Comparison of ENCODE assay signal across 31 cellular contexts in the genomic region with DNA sequence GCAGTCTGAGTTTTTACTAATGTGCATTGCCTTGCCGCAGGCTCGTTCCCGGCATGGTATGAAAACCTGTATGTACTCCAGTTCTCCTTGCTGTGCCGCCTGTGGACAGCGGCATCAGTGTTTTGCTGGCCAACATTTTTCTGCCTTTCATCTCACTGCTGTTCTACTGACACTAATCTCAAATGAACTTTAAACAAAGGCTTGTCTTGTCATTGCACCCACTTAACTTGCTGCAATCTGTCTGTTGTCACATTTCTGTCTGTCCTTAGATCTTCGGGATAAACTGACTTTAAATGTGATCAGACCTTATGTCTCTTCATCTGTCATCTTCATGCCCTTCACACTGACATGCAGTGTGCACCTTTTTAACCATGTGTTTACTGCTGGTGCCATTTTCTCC.
DNase-seq lines count a peak whose midpoint lies in the region; ATAC-seq, FAIRE-seq and TF ChIP-seq lines count a peak whose summit lies in the region.
"Had no signal": no experiment of that assay in that cellular context is flagged by ENCODE, and none has a peak within 500 bp of the region (broad histone marks: within the 10 kb centered on the region; RNA-seq: fewer than 3 reads in every experiment).

No MANE protein-coding gene starts in this region.

- DNase-seq in GM12891 (ENCODE audit: insufficient read length, low spot score): no peak
- DNase-seq in NCI-H526 (lab: John Stamatoyannopoulos, UW): peak; percentile 51 to 57
- peak; percentile 27 for DNase-seq in cerebellum (ENCODE audit: low spot score)
- peak; percentile 19 for DNase-seq in small intestine
- no peak for DNase-seq in mesenteric fat pad (ENCODE audit: low spot score)
- DNase-seq in WERI-Rb-1: no peak
- DNase-seq: activated CD4-positive, alpha-beta T cell treated with anti-CD3 and anti-CD28 coated beads for 48 hours; activated naive CD4-positive, alpha-beta T cell treated with Interleukin-2 at 50 U/mL for 16 hours; activated T-cell treated with anti-CD3 and anti-CD28 coated beads, Interleukin-2, amount 50 U/mL, for 72 hours; adrenal gland; CD8-positive, alpha-beta memory T cell; colonic mucosa; DMS53; effector memory CD4-positive, alpha-beta T cell; HCEC 1CT; left ventricle myocardium superior; mucosa of descending colon; NCI-H1105 treated with DMSO at 0.1 percent for 48 hours; NCI-H2107; ovary; right cardiac atrium; SJCRH30; stimulated activated CD4-positive, alpha-beta T cell treated with anti-CD3 and anti-CD28 coated beads, Interleukin-12 subunit alpha, Interleukin-12 subunit beta, amount 100 ng/mL, for 4 hours; stimulated activated CD4-positive, alpha-beta T cell treated with anti-CD3 and anti-CD28 coated beads, Interleukin-4, amount 100 ng/mL, for 4 hours; stimulated activated naive CD4-positive, alpha-beta T cell; T-helper 17 cell had no signal

- peaks cover 0 to 4% of the 10 kb centered on the region in 2 donors for H3K4me1 ChIP-seq in small intestine (ENCODE audit: control insufficient read depth in 2 of 2, insufficient read depth in 1 of 2, low read depth in 1 of 2, low read length in 1 of 2)
- H3K4me1 ChIP-seq: adrenal gland, colonic mucosa, SJCRH30 had no signal

- H3K27ac ChIP-seq in small intestine (ENCODE audit: low read depth in 1 of 2, low read length in 1 of 2) (no peak overlapping the region), WERI-Rb-1 (no peak overlapping the region)
- H3K27ac ChIP-seq: adrenal gland, colonic mucosa, ovary, SJCRH30, thoracic aorta had no signal

- no peaks in the 10 kb centered on the region for H3K36me3 ChIP-seq in small intestine (ENCODE audit: control insufficient read depth in 2 of 2, insufficient read depth in 2 of 2, low read length in 2 of 2)
- no peaks in the 10 kb centered on the region for H3K36me3 ChIP-seq in WERI-Rb-1
- H3K36me3 ChIP-seq: adrenal gland, colonic mucosa, ovary, SJCRH30, thoracic aorta had no signal

- no peak for TF ChIP-seq POLR2A in GM12891 (IDR thresholded peaks at IDR 0.05; ENCODE audit: low read depth, low read length)

- H3K9me3 ChIP-seq in small intestine (ENCODE audit: control insufficient read depth, low read depth): no peaks in the 10 kb centered on the region
- H3K9me3 ChIP-seq in WERI-Rb-1 (ENCODE audit: severe bottlenecking): no peaks in the 10 kb centered on the region
- H3K9me3 ChIP-seq: adrenal gland, colonic mucosa, mucosa of descending colon, ovary, thoracic aorta had no signal

- no peak for TF ChIP-seq CTCF in WERI-Rb-1 (IDR thresholded peaks at IDR 0.05; ENCODE audit: low read depth, low read length)

- H3K27me3 ChIP-seq in small intestine (ENCODE audit: control insufficient read depth in 2 of 2, insufficient read depth in 2 of 2, low read length in 2 of 2) (no peaks in the 10 kb centered on the region), WERI-Rb-1 (ENCODE audit: insufficient read depth, low read depth, severe bottlenecking) (no peaks in the 10 kb centered on the region)
- H3K27me3 ChIP-seq: adrenal gland, colonic mucosa, ovary, SJCRH30 had no signal

- WGBS in small intestine, 3 donors: 17 to 37% (median 34%) methylated on average over 6 of the region's 6 CpGs

- ATAC-seq in HG03045 (IDR thresholded peaks at IDR 0.05; ENCODE audit: unreplicated experiment): no peak
- ATAC-seq: activated T-cell treated with anti-CD3 and anti-CD28 coated beads, Interleukin-2, amount 50 U/mL, for 72 hours; left ventricle myocardium superior; mucosa of descending colon; right cardiac atrium; T-helper 17 cell had no signal

- no peak overlapping the region for H3K4me3 ChIP-seq in small intestine (ENCODE audit: low read depth in 1 of 2, low read length in 2 of 2)
- H3K4me3 ChIP-seq in WERI-Rb-1 (ENCODE audit: low read depth, low read length): no peak overlapping the region
- H3K4me3 ChIP-seq: adrenal gland, colonic mucosa, mucosa of descending colon, ovary, SJCRH30, thoracic aorta had no signal

- FAIRE-seq in GM12891 (lab: Jason Lieb, UNC) (peak; percentile 20), small intestine (lab: Jason Lieb, UNC) (no peak)
- FAIRE-seq: frontal cortex, islet of Langerhans, RCC 7860 had no signal

TF ChIP-seq in GM12891, 5 proteins besides CTCF, POLR2A, EP300 and RAD21:
- TF ChIP-seq SPI1 (IDR thresholded peaks at IDR 0.05; ENCODE audit: low read depth, low read length) (no peak), TAF1 (IDR thresholded peaks at IDR 0.05; ENCODE audit: low read depth, low read length) (no peak), POLR2AphosphoS5 (IDR thresholded peaks at IDR 0.05; ENCODE audit: low read depth, low read length) (no peak), PAX5 (IDR thresholded peaks at IDR 0.05; ENCODE audit: insufficient read depth, low read length, severe bottlenecking) (no peak), POU2F2 (IDR thresholded peaks at IDR 0.05; ENCODE audit: low read depth, low read length) (no peak)

Comparison
In these comparisons a context has a peak if more than half of its experiments do, and no peak if none do; other contexts are left out.
1. DNase-seq: peak in NCI-H526 (2 of 2), cerebellum (single experiment) and small intestine (single experiment); none in GM12891 (single experiment), mesenteric fat pad (single experiment) and WERI-Rb-1 (single experiment).